29 cellular contexts compared by ENCODE assay signal in genomic region chr3:193046369-193046768, GRCh38.
"Had no signal": no experiment of that assay in that cellular context is flagged by ENCODE, and none has a peak within 500 bp of the region (broad histone marks: within the 10 kb centered on the region; RNA-seq: fewer than 3 reads in every experiment).

No MANE protein-coding gene starts in this region.

- DNase-seq: activated CD4-positive, alpha-beta T cell treated with anti-CD3 and anti-CD28 coated beads for 36 hours; activated CD4-positive, CD25-positive, alpha-beta regulatory T cell; activated CD8-positive, alpha-beta T cell treated with anti-CD3 and anti-CD28 coated beads, Interleukin-2, amount 10 ng/mL, durations not matched to agents 7 days and 5 days; activated effector memory CD4-positive, alpha-beta T cell treated with Interleukin-2 at 50 U/mL for 16 hours; activated naive CD4-positive, alpha-beta T cell treated with Interleukin-2 at 50 U/mL for 16 hours; activated T-cell treated with anti-CD3 and anti-CD28 coated beads for 4 hours; aorta; body of pancreas; dermis blood vessel endothelial cell; effector CD8-positive, alpha-beta T cell; naive thymus-derived CD4-positive, alpha-beta T cell; nucleus accumbens; pancreas; stimulated activated CD4-positive, alpha-beta T cell treated with anti-CD3 and anti-CD28 coated beads, Interleukin-12 subunit alpha, Interleukin-12 subunit beta, amount 100 ng/mL, for 4 hours; stimulated activated CD4-positive, alpha-beta T cell treated with anti-CD3 and anti-CD28 coated beads, Interleukin-4, amount 100 ng/mL, for 1 hour; T-helper 1 cell; trophoblast cell had no signal

- H3K27ac Mint-ChIP-seq: activated CD4-positive, alpha-beta T cell treated with anti-CD3 and anti-CD28 coated beads for 36 hours; activated CD8-positive, alpha-beta T cell treated with anti-CD3 and anti-CD28 coated beads, Interleukin-2, amount 10 ng/mL, durations not matched to agents 7 days and 5 days; activated naive CD8-positive, alpha-beta T cell; mesothelial cell of epicardium; naive thymus-derived CD4-positive, alpha-beta T cell; stimulated activated effector memory CD8-positive, alpha-beta T cell treated with anti-CD3 and anti-CD28 coated beads, Interleukin-12 subunit alpha, Interleukin-12 subunit beta, amount 100 ng/mL, for 72 hours; stimulated activated naive CD8-positive, alpha-beta T cell treated with anti-CD3 and anti-CD28 coated beads, Interleukin-15, Interleukin-2, amounts not matched to agents 100 ng/mL and 50 ng/mL, for 24 hours; T-helper 2 cell treated with Interferon-gamma antibody and Interleukin-4, amounts not matched to agents 5 μg/mL and 100 μg/mL, for 36 hours had no signal

- H3K27me3 ChIP-seq: body of pancreas, pancreas, right atrium auricular region had no signal

- H3K36me3 ChIP-seq: pancreas, prostate gland, right atrium auricular region, thoracic aorta had no signal

- H3K36me3 Mint-ChIP-seq: activated naive CD8-positive, alpha-beta T cell; mesothelial cell of epicardium; naive thymus-derived CD4-positive, alpha-beta T cell; stimulated activated effector memory CD8-positive, alpha-beta T cell treated with anti-CD3 and anti-CD28 coated beads, Interleukin-12 subunit alpha, Interleukin-12 subunit beta, amount 100 ng/mL, for 72 hours had no signal

- H3K9me3 ChIP-seq: body of pancreas, pancreas, prostate gland, right atrium auricular region, thoracic aorta had no signal

- FAIRE-seq: colon, frontal cortex, islet of Langerhans, pancreas, urothelium cell line had no signal

- H3K4me3 ChIP-seq: body of pancreas, pancreas, prostate gland, right atrium auricular region, thoracic aorta had no signal

- H3K4me1 ChIP-seq: body of pancreas, pancreas, prostate gland, right atrium auricular region had no signal

- ATAC-seq: activated CD4-positive, alpha-beta T cell treated with anti-CD3 and anti-CD28 coated beads for 36 hours; activated CD8-positive, alpha-beta T cell treated with anti-CD3 and anti-CD28 coated beads, Interleukin-2, amount 10 ng/mL, durations not matched to agents 7 days and 5 days; body of pancreas; naive thymus-derived CD4-positive, alpha-beta T cell; pancreas; stimulated activated effector memory CD8-positive, alpha-beta T cell treated with anti-CD3 and anti-CD28 coated beads, Interleukin-12 subunit alpha, Interleukin-12 subunit beta, amount 100 ng/mL, for 72 hours had no signal

- H3K27ac ChIP-seq: body of pancreas, pancreas, prostate gland, right atrium auricular region, thoracic aorta had no signal

- H3K4me3 Mint-ChIP-seq: activated CD4-positive, alpha-beta T cell treated with anti-CD3 and anti-CD28 coated beads for 36 hours; activated CD8-positive, alpha-beta T cell treated with anti-CD3 and anti-CD28 coated beads, Interleukin-2, amount 10 ng/mL, durations not matched to agents 7 days and 5 days; activated naive CD8-positive, alpha-beta T cell; mesothelial cell of epicardium; naive thymus-derived CD4-positive, alpha-beta T cell; stimulated activated effector memory CD8-positive, alpha-beta T cell treated with anti-CD3 and anti-CD28 coated beads, Interleukin-12 subunit alpha, Interleukin-12 subunit beta, amount 100 ng/mL, for 72 hours; stimulated activated naive CD8-positive, alpha-beta T cell treated with anti-CD3 and anti-CD28 coated beads, Interleukin-15, Interleukin-2, amounts not matched to agents 100 ng/mL and 50 ng/mL, for 24 hours; T-helper 2 cell treated with Interferon-gamma antibody and Interleukin-4, amounts not matched to agents 5 μg/mL and 100 μg/mL, for 36 hours had no signal

- H3K4me1 Mint-ChIP-seq: activated CD4-positive, alpha-beta T cell treated with anti-CD3 and anti-CD28 coated beads for 36 hours; stimulated activated effector memory CD8-positive, alpha-beta T cell treated with anti-CD3 and anti-CD28 coated beads, Interleukin-12 subunit alpha, Interleukin-12 subunit beta, amount 100 ng/mL, for 72 hours had no signal

- H3K27me3 Mint-ChIP-seq: stimulated activated naive CD8-positive, alpha-beta T cell treated with anti-CD3 and anti-CD28 coated beads, Interleukin-15, Interleukin-2, amounts not matched to agents 100 ng/mL and 50 ng/mL, for 24 hours had no signal

- H3K9me3 Mint-ChIP-seq: mesothelial cell of epicardium; stimulated activated effector memory CD8-positive, alpha-beta T cell treated with anti-CD3 and anti-CD28 coated beads, Interleukin-12 subunit alpha, Interleukin-12 subunit beta, amount 100 ng/mL, for 72 hours; stimulated activated naive CD8-positive, alpha-beta T cell treated with anti-CD3 and anti-CD28 coated beads, Interleukin-15, Interleukin-2, amounts not matched to agents 100 ng/mL and 50 ng/mL, for 24 hours; T-helper 2 cell treated with Interferon-gamma antibody and Interleukin-4, amounts not matched to agents 5 μg/mL and 100 μg/mL, for 36 hours had no signal
